18 cellular contexts compared by ENCODE assay signal in the genomic region with DNA sequence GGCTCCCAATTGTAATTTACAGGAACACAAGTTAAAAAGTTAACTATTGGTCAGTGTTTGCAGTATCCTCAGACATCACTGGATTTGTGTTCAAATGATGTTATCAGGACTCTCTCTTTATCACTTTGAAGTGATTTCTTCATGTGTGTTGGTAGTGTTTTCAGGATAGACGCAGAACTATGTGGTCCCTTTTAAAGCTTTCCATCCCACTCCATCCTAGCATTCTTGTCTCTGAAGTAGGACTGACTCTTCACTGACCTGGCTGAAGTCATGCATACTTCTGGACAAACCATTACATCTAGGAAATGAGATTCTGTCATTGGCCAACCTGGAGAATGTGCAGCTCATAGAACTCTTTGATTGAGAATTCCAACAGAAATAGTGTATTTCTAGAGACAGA.
"Had no signal": no experiment of that assay in that cellular context is flagged by ENCODE, and none has a peak within 500 bp of the region (broad histone marks: within the 10 kb centered on the region; RNA-seq: fewer than 3 reads in every experiment).

No MANE protein-coding gene starts in this region.

- H3K27me3 ChIP-seq: esophagus muscularis mucosa, heart left ventricle, tibial nerve, uterus had no signal

- H3K4me1 ChIP-seq: tibial nerve, uterus had no signal

- H3K4me3 ChIP-seq: coronary artery, esophagus muscularis mucosa, heart left ventricle, lung, skin epidermis, tibial nerve, uterus had no signal

- ATAC-seq: heart left ventricle; naive thymus-derived CD8-positive, alpha-beta T cell had no signal

- H3K36me3 ChIP-seq: uterus had no signal

- DNase-seq: activated CD4-positive, alpha-beta T cell treated with anti-CD3 and anti-CD28 coated beads, Interleukin-2, amount 50 U/mL, for 1 hour; activated CD8-positive, alpha-beta memory T cell treated with anti-CD3 and anti-CD28 coated beads for 24 hours; activated naive CD4-positive, alpha-beta T cell; central memory CD4-positive, alpha-beta T cell; foreskin melanocyte; heart left ventricle; naive thymus-derived CD8-positive, alpha-beta T cell; posterior cingulate gyrus; stimulated activated CD4-positive, alpha-beta T cell treated with anti-CD3 and anti-CD28 coated beads, Interleukin-4, amount 100 ng/mL, for 24 hours; stimulated activated CD8-positive, alpha-beta memory T cell treated with anti-CD3 and anti-CD28 coated beads, Interleukin-4, amount 100 ng/mL, for 48 hours; stimulated activated naive CD4-positive, alpha-beta T cell treated with Interleukin-2 at 50 U/mL for 16 hours; substantia nigra; uterus had no signal

- H3K9me3 ChIP-seq: esophagus muscularis mucosa, heart left ventricle, tibial nerve, uterus had no signal
